ENCODE assay signal across 8 cellular contexts in genomic region chr6:138654715-138655634, GRCh38.
DNase-seq lines count a peak whose midpoint lies in the region; ATAC-seq and TF ChIP-seq lines count a peak whose summit lies in the region.

No MANE protein-coding gene starts in this region.

- in situ Hi-C loops in Panc1 (cut with HindIII; ENCODE audit: low pct_unique_long_range_greater_than_20kb, low sequenced_read_pairs) = no loop called here

- TF ChIP-seq CTCF in Panc1 (IDR thresholded peaks at IDR 0.05) = no peak
- TF ChIP-seq CTCF in foreskin fibroblast (IDR thresholded peaks at IDR 0.05; ENCODE audit: low read depth, low read length) = no peak

- peak overlapping the region; percentile 52 for H3K27ac ChIP-seq in Panc1 (ENCODE audit: low read length)

- POLR2A ChIA-PET in Panc1 (lab: Charles Lee) = interaction anchor here (0.5 kb wide), 1 partner anchor 88 kb away, joined by 3 read pairs; no protein-coding TSS in a partner anchor

- DNase-seq in Panc1 (ENCODE audit: low read depth, low spot score) (no peak), foreskin fibroblast (peak; percentile 37 to 64), erythroblast (lab: John Stamatoyannopoulos, UW) (no peak), C1 segment of cervical spinal cord (lab: John Stamatoyannopoulos, UW) (no peak), medulla oblongata (ENCODE audit: extremely low spot score) (no peak)
- DNase-seq in effector CD4-positive, alpha-beta T cell = no peak

- H3K9me3 ChIP-seq in Panc1 (ENCODE audit: control insufficient read depth, insufficient read depth, low read depth, low read length) = no peaks in the 10 kb centered on the region

- H3K4me3 ChIP-seq in Panc1 (ENCODE audit: low read depth in 2 of 2, low read length in 2 of 2) (peak overlapping the region in 1 of 2 experiments; percentile 14; a peak in 2 of 4 replicates), foreskin fibroblast (ENCODE audit: low read depth in 1 of 2, low read length in 2 of 2) (no peak overlapping the region)

- no peak for TF ChIP-seq POLR2A in erythroblast (IDR thresholded peaks at IDR 0.05; ENCODE audit: low read length)

- peaks cover 26% of the 10 kb centered on the region for H3K4me1 ChIP-seq in Panc1 (ENCODE audit: control insufficient read depth, insufficient read depth, low read length)

- no TSS peak for BruUV-seq in Panc1 (replicated peaks; lab: Mats Ljungman, UMichigan)

- no peaks in the 10 kb centered on the region for H3K27me3 ChIP-seq in Panc1 (ENCODE audit: control insufficient read depth, insufficient read depth, low read length)

- ATAC-seq in GM18858 (IDR thresholded peaks at IDR 0.05; ENCODE audit: unreplicated experiment) (peak; percentile 100), HG02588 (IDR thresholded peaks at IDR 0.05; ENCODE audit: unreplicated experiment) (peak; percentile 100), Panc1 (peak; percentile 76)

- no peaks in the 10 kb centered on the region for H3K36me3 ChIP-seq in Panc1 (ENCODE audit: control insufficient read depth, insufficient read depth, low read length)

- intact Hi-C loops in Panc1 (cut with micrococcal nuclease; ENCODE audit: unreplicated experiment) = no loop called here

- CTCF ChIA-PET in Panc1 (lab: Charles Lee) = no interaction called here

Comparison
In these comparisons a context has a peak if more than half of its experiments do, and no peak if none do; other contexts are left out.
1. DNase-seq: peak in foreskin fibroblast (2 of 2); none in Panc1 (single experiment), erythroblast (0 of 2), C1 segment of cervical spinal cord (0 of 14), effector CD4-positive, alpha-beta T cell (single experiment) and medulla oblongata (single experiment).
2. Peak in every context shown above with its lines, with median percentiles within 50 percentile points of each other: ATAC-seq.